ENCODE assay signal across 12 cellular contexts in the genomic region with DNA sequence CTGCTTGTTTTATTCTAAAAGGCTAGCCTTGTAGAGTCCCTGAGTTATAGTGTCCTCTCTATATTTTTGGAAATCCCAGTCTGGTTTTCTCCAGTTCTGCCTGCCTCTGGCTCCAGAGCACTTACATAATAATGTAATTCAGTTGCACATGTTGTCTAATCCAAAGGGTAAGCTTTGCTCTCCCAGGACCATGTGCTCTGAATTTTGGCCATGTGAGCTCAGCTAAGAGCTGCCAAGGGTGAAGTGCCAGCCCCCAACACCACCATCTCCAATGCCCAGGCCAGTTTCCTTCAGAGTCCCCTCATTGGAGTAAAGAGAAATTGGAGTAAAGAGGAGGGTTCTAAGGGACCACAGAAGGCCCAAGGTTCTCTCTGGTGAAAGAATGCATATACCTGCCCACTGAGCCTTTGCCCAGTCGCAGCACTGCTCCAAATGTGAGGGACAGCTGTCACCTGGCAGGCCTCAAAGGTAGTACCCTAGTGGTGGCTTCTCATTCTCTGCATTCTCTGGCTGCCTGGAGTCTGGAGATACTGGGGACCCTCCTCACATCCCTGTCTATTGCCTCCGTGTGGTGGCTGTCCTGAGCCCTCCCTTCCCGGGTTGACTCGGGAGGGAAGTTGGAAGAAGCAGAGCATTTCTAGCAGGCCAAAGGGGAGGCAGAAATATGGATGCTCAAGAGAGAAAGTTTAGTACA. TPM values are rescaled to one million over a fixed set of nuclear protein-coding genes. Genes with fewer than 3 reads are reported as not detected.
DNase-seq lines count a peak whose midpoint lies in the region; ATAC-seq and TF ChIP-seq lines count a peak whose summit lies in the region.
"Had no signal": no experiment of that assay in that cellular context is flagged by ENCODE, and none has a peak within 500 bp of the region (broad histone marks: within the 10 kb centered on the region; RNA-seq: fewer than 3 reads in every experiment).

No MANE protein-coding gene starts in this region.

- H3K27ac ChIP-seq in breast epithelium (peak overlapping the region; percentile 31 to 51), mammary epithelial cell (ENCODE audit: insufficient read depth, low read depth, low read length) (no peak overlapping the region), transverse colon (peak overlapping the region; percentile 68 to 83 (median 80)), colonic mucosa (no peak overlapping the region)
- H3K27ac ChIP-seq: HL-60 had no signal

- TF ChIP-seq CTCF in breast epithelium (IDR thresholded peaks at IDR 0.05), result no peak
- no peak for TF ChIP-seq CTCF in mammary epithelial cell (conservative IDR thresholded peaks at IDR 0.05 in 1 of 2, IDR thresholded peaks at IDR 0.05 in 1 of 2; ENCODE audit: extremely low read depth in 1 of 2, insufficient read depth in 1 of 2, low read depth in 1 of 2, low read length in 2 of 2)
- no peak for TF ChIP-seq CTCF in transverse colon (IDR thresholded peaks at IDR 0.05)
- no peak for TF ChIP-seq CTCF in colonic mucosa (IDR thresholded peaks at IDR 0.05)

- H3K9me3 ChIP-seq in breast epithelium (no peaks in the 10 kb centered on the region), mammary epithelial cell (replicated peaks; ENCODE audit: insufficient read depth, low read length) (no peaks in the 10 kb centered on the region), transverse colon (no peaks in the 10 kb centered on the region), colonic mucosa (no peaks in the 10 kb centered on the region)
- H3K9me3 ChIP-seq: ovary had no signal

- no peak for DNase-seq in breast epithelium (ENCODE audit: low spot score in 2 of 2)
- no peak for DNase-seq in mammary epithelial cell
- peak; percentile 77 for DNase-seq in cerebellar cortex (ENCODE audit: low spot score)
- peak; percentile 76 for DNase-seq in medulla oblongata (ENCODE audit: extremely low spot score)
- no peak for DNase-seq in transverse colon
- no peak for DNase-seq in NCI-H1930 (lab: John Stamatoyannopoulos, UW)
- DNase-seq in colonic mucosa, result no peak
- DNase-seq: NCI-H2081, ovary had no signal

- intact Hi-C loops in breast epithelium (cut with DNase I; ENCODE audit: low total_unique reads), result no loop called here
- intact Hi-C loops in mammary epithelial cell (cut with micrococcal nuclease), result no loop called here
- intact Hi-C loops in transverse colon (cut with DNase I; ENCODE audit: low total_unique reads), result no loop called here
- intact Hi-C loops in colonic mucosa (cut with DNase I), result no loop called here

- H3K79me2 ChIP-seq in mammary epithelial cell (ENCODE audit: insufficient read depth, low read length), result peaks cover 63% of the 10 kb centered on the region

- no peaks in the 10 kb centered on the region for H4K20me1 ChIP-seq in mammary epithelial cell (ENCODE audit: insufficient read depth, low read length)

- TF ChIP-seq EP300 in transverse colon (IDR thresholded peaks at IDR 0.05; ENCODE audit: low read depth), result no peak

- H3K4me3 ChIP-seq in breast epithelium (no peak overlapping the region), mammary epithelial cell (replicated peaks in 1 of 3; ENCODE audit: insufficient read depth in 1 of 3, low read depth in 2 of 3, low read length in 3 of 3) (no peak overlapping the region), transverse colon (no peak overlapping the region), colonic mucosa (no peak overlapping the region)
- H3K4me3 ChIP-seq: cardiac muscle cell, ovary had no signal

- H3K4me1 ChIP-seq in breast epithelium (peaks cover 2 to 27% of the 10 kb centered on the region in 2 donors), mammary epithelial cell (ENCODE audit: insufficient read depth, low read length) (no peaks in the 10 kb centered on the region), transverse colon (peaks cover 25 to 82% (median 52%) of the 10 kb centered on the region in 4 donors), colonic mucosa (no peaks in the 10 kb centered on the region)

- no peak overlapping the region for H3K9ac ChIP-seq in mammary epithelial cell (ENCODE audit: insufficient read depth, low read length)
- peak overlapping the region in 1 of 2 donors; percentile 41 for H3K9ac ChIP-seq in colonic mucosa (ENCODE audit: low read depth in 2 of 2, low read length in 2 of 2)

- dilution Hi-C loops in mammary epithelial cell (cut with HindIII; ENCODE audit: low sequenced_read_pairs), result no loop called here

- WGBS in mammary epithelial cell (ENCODE audit: low coverage, missing lambda C conversion rate), result 94% methylated on average over 4 of the region's 4 CpGs
- WGBS in transverse colon (ENCODE audit: low coverage in 1 of 2), 2 donors, result 59 to 86% methylated on average over 2 to 4 of the region's 4 CpGs

- H3K27me3 ChIP-seq in breast epithelium, result no peaks in the 10 kb centered on the region
- no peaks in the 10 kb centered on the region for H3K27me3 ChIP-seq in mammary epithelial cell (ENCODE audit: insufficient read depth, low read length)
- no peaks in the 10 kb centered on the region for H3K27me3 ChIP-seq in transverse colon
- no peaks in the 10 kb centered on the region for H3K27me3 ChIP-seq in colonic mucosa
- H3K27me3 ChIP-seq: cardiac muscle cell, ovary had no signal

- no TSS peak for BruUV-seq in mammary epithelial cell (replicated peaks; lab: Mats Ljungman, UMichigan)

- ATAC-seq in HG02763 (IDR thresholded peaks at IDR 0.05; ENCODE audit: unreplicated experiment), result no peak

- H3K4me2 ChIP-seq in mammary epithelial cell (ENCODE audit: insufficient read depth, low read depth, low read length), result no peak overlapping the region

- no peak overlapping the region for H2AFZ ChIP-seq in mammary epithelial cell (ENCODE audit: low read depth, low read length)

- in situ Hi-C loops in mammary epithelial cell (cut with MboI; ENCODE audit: low sequenced_read_pairs in 2 of 2), result no loop called here
- in situ Hi-C loops in transverse colon (cut with MboI; ENCODE audit: low pct_ligation_motif_present in 1 of 4, low pct_unique_long_range_greater_than_20kb in 1 of 4, low sequenced_read_pairs in 3 of 4), result loop anchor here in 1 of 4 donors (10.0 kb wide), 1 partner anchor 63 kb away; a partner anchor contains a TSS

- TF ChIP-seq POLR2A in breast epithelium (IDR thresholded peaks at IDR 0.05), result no peak
- TF ChIP-seq POLR2A in transverse colon (IDR thresholded peaks at IDR 0.05), result no peak

- H3K36me3 ChIP-seq in breast epithelium (no peaks in the 10 kb centered on the region), mammary epithelial cell (ENCODE audit: insufficient read depth, low read length) (no peaks in the 10 kb centered on the region), transverse colon (no peaks in the 10 kb centered on the region), colonic mucosa (no peaks in the 10 kb centered on the region)
- H3K36me3 ChIP-seq: ovary had no signal

- CTCF ChIA-PET in mammary epithelial cell (lab: Charles Lee; ENCODE audit: low non-redundant PET), result no interaction called here

RNA-seq across cellular contexts. Expression of a gene that starts 4.9 kb away (rescaled TPM):
- total RNA-seq in breast epithelium (10 to 100 TPM; 44.2 to 54.1 (median 44.3) TPM), mammary epithelial cell (10 to 100 TPM; 13.2 to 14.0 TPM), transverse colon (10 to 100 TPM; 42.2 to 73.6 (median 50.2) TPM), colonic mucosa (10 to 100 TPM; 18.5 to 30.2 TPM)
- 5.2 TPM for polyA plus RNA-seq in mammary epithelial cell
- 19.6 TPM for polyA minus RNA-seq in mammary epithelial cell

RNA-seq across cellular contexts. Expression of a gene that starts 33.3 kb away (rescaled TPM):
- total RNA-seq in breast epithelium, result 1 to 10 TPM; 5.4 to 7.2 (median 5.9) TPM
- 10 to 100 TPM in 1 of 2 donors, 1 to 10 TPM in 1; 6.7 to 11.0 TPM for total RNA-seq in mammary epithelial cell
- polyA plus RNA-seq in mammary epithelial cell, result 3.2 TPM
- 6.0 TPM for polyA minus RNA-seq in mammary epithelial cell
- total RNA-seq in transverse colon, result 10 to 100 TPM in 1 of 4 donors, 1 to 10 TPM in 3; 1.9 to 11.1 (median 2.6) TPM
- 1 to 10 TPM; 2.4 to 3.6 TPM for total RNA-seq in colonic mucosa

RNA-seq across cellular contexts. Expression of a gene that starts 47.2 kb away (rescaled TPM):
- total RNA-seq in breast epithelium (10 to 100 TPM; 18.1 to 49.1 (median 28.2) TPM), mammary epithelial cell (10 to 100 TPM; 11.2 to 18.0 TPM), transverse colon (10 to 100 TPM; 28.8 to 62.3 (median 44.4) TPM), colonic mucosa (10 to 100 TPM; 37.5 to 45.2 TPM)
- polyA plus RNA-seq in mammary epithelial cell, result 10.5 TPM
- 11.1 TPM for polyA minus RNA-seq in mammary epithelial cell

RNA-seq across cellular contexts. Expression of a gene that starts 54.9 kb away (rescaled TPM):
- total RNA-seq in breast epithelium, result 1 to 10 TPM in 1 of 3 donors, under 1 TPM in 2; 0.48 to 3.2 (median 0.98) TPM
- total RNA-seq in mammary epithelial cell, result 1 to 10 TPM; 2.1 to 2.7 TPM
- polyA plus RNA-seq in mammary epithelial cell, result 0.24 TPM
- not detected for polyA minus RNA-seq in mammary epithelial cell
- total RNA-seq in transverse colon, result 1 to 10 TPM in 1 of 4 donors, under 1 TPM in 1, not detected in 2; 0.82 to 2.7 TPM
- 1 to 10 TPM in 1 of 2 donors, not detected in 1; 1.1 TPM for total RNA-seq in colonic mucosa
- polyA plus RNA-seq: cardiac muscle cell had no signal

Comparison
In these comparisons a context has a peak if more than half of its experiments do, and no peak if none do; other contexts are left out.
1. H3K27ac ChIP-seq: peak in breast epithelium (2 of 2) and transverse colon (4 of 4); none in mammary epithelial cell (single experiment) and colonic mucosa (single experiment).
2. DNase-seq: peak in cerebellar cortex (single experiment) and medulla oblongata (single experiment); none in breast epithelium (0 of 2), mammary epithelial cell (single experiment), transverse colon (single experiment), NCI-H1930 (0 of 2) and colonic mucosa (single experiment).